In genomic region chr5:138336952-138337684, GRCh38 we compare ENCODE assay signal across 8 cellular contexts. TPM values are rescaled to one million over a fixed set of nuclear protein-coding genes. Genes with fewer than 3 reads are reported as not detected.
DNase-seq lines count a peak whose midpoint lies in the region; ATAC-seq and TF ChIP-seq lines count a peak whose summit lies in the region.

No MANE protein-coding gene starts in this region.

- H3K4me3 ChIP-seq in HL-60 (replicated peaks; ENCODE audit: insufficient read depth, low read length) (peak overlapping the region; percentile 68), SK-N-MC (peak overlapping the region; percentile 87)

- DNase-seq in DMS53 treated with DMSO at 0.1 percent for 48 hours (lab: John Stamatoyannopoulos, UW; ENCODE audit: unreplicated experiment) (peak; percentile 89), HL-60 (ENCODE audit: low read depth in 1 of 2, low spot score in 1 of 2) (peak; percentile 61 to 75), SK-N-MC (ENCODE audit: low read depth, low spot score) (no peak), left lobe of liver (ENCODE audit: low spot score) (no peak), hepatic stellate cell (ENCODE audit: low spot score) (no peak)
- no peak for DNase-seq in stimulated activated naive CD8-positive, alpha-beta T cell treated with anti-CD3 and anti-CD28 coated beads, Interleukin-15, amount 100 ng/mL, for 72 hours

- no peaks in the 10 kb centered on the region for H3K9me3 ChIP-seq in SK-N-MC (ENCODE audit: low read depth, low read length)

- H3K4me3 Mint-ChIP-seq in dendritic cell treated with granulocyte-macrophage colony-stimulating factor and Interleukin-4, amounts not matched to agents 40 ng/mL and 50 ng/mL, for 4 days, result peak overlapping the region; percentile 84
- peak overlapping the region; percentile 87 to 97 for H3K4me3 Mint-ChIP-seq in stimulated activated naive CD8-positive, alpha-beta T cell treated with anti-CD3 and anti-CD28 coated beads, Interleukin-15, amount 100 ng/mL, for 72 hours

- H3K27me3 Mint-ChIP-seq in dendritic cell treated with granulocyte-macrophage colony-stimulating factor and Interleukin-4, amounts not matched to agents 40 ng/mL and 50 ng/mL, for 4 days, result no peaks in the 10 kb centered on the region
- H3K27me3 Mint-ChIP-seq in stimulated activated naive CD8-positive, alpha-beta T cell treated with anti-CD3 and anti-CD28 coated beads, Interleukin-15, amount 100 ng/mL, for 72 hours, result no peaks in the 10 kb centered on the region

- peaks cover 13% of the 10 kb centered on the region for H3K36me3 Mint-ChIP-seq in dendritic cell treated with granulocyte-macrophage colony-stimulating factor and Interleukin-4, amounts not matched to agents 40 ng/mL and 50 ng/mL, for 4 days (ENCODE audit: low read depth)

- H3K36me3 ChIP-seq in SK-N-MC (ENCODE audit: insufficient read depth, low read length), result peaks cover 9% of the 10 kb centered on the region; the same call in 1 of the 2 replicates

- H3K27ac ChIP-seq in HL-60 (replicated peaks) (peak overlapping the region; percentile 100), SK-N-MC (peak overlapping the region; percentile 95)

- intact Hi-C loops in dendritic cell treated with granulocyte-macrophage colony-stimulating factor and Interleukin-4, amounts not matched to agents 40 ng/mL and 50 ng/mL, for 4 days (cut with micrococcal nuclease), result loop anchor here (1.0 kb wide), 1 partner anchor 15 kb away; the partner anchor contains the start of gene KDM3B

- TF ChIP-seq CTCF in HL-60 (IDR thresholded peaks at IDR 0.05; ENCODE audit: insufficient read depth, low read length), result no peak

- H3K27ac Mint-ChIP-seq in dendritic cell treated with granulocyte-macrophage colony-stimulating factor and Interleukin-4, amounts not matched to agents 40 ng/mL and 50 ng/mL, for 4 days, result peak overlapping the region; percentile 100
- H3K27ac Mint-ChIP-seq in stimulated activated naive CD8-positive, alpha-beta T cell treated with anti-CD3 and anti-CD28 coated beads, Interleukin-15, amount 100 ng/mL, for 72 hours, result peak overlapping the region; percentile 96 to 100

- H3K9ac ChIP-seq in SK-N-MC (ENCODE audit: insufficient read length), result peak overlapping the region; percentile 98

- H3K4me1 Mint-ChIP-seq in dendritic cell treated with granulocyte-macrophage colony-stimulating factor and Interleukin-4, amounts not matched to agents 40 ng/mL and 50 ng/mL, for 4 days (ENCODE audit: low read depth), result peaks cover 46% of the 10 kb centered on the region
- H3K4me1 Mint-ChIP-seq in stimulated activated naive CD8-positive, alpha-beta T cell treated with anti-CD3 and anti-CD28 coated beads, Interleukin-15, amount 100 ng/mL, for 72 hours, result peaks cover 57% of the 10 kb centered on the region

- no peaks in the 10 kb centered on the region for H3K9me3 Mint-ChIP-seq in dendritic cell treated with granulocyte-macrophage colony-stimulating factor and Interleukin-4, amounts not matched to agents 40 ng/mL and 50 ng/mL, for 4 days
- no peaks in the 10 kb centered on the region for H3K9me3 Mint-ChIP-seq in stimulated activated naive CD8-positive, alpha-beta T cell treated with anti-CD3 and anti-CD28 coated beads, Interleukin-15, amount 100 ng/mL, for 72 hours

- ATAC-seq in GM21367 (IDR thresholded peaks at IDR 0.05; ENCODE audit: unreplicated experiment), result peak; percentile 8
- ATAC-seq in left lobe of liver, result peak; percentile 42
- peak; percentile 43 for ATAC-seq in stimulated activated naive CD8-positive, alpha-beta T cell treated with anti-CD3 and anti-CD28 coated beads, Interleukin-15, amount 100 ng/mL, for 72 hours

- no peaks in the 10 kb centered on the region for H3K27me3 ChIP-seq in HL-60 (ENCODE audit: insufficient read depth, poor library complexity, severe bottlenecking)

RNA-seq across cellular contexts. Expression of gene FAM53C, which starts 0.9 kb away (rescaled TPM):
- total RNA-seq in left lobe of liver, result 10.4 TPM

RNA-seq across cellular contexts. Expression of gene CDC25C, which starts 5.5 kb away (rescaled TPM):
- not detected for total RNA-seq in left lobe of liver

RNA-seq across cellular contexts. Expression of gene KDM3B, which starts 15.4 kb away (rescaled TPM):
- 16.3 TPM for total RNA-seq in left lobe of liver

Comparison
In these comparisons a context has a peak if more than half of its experiments do, and no peak if none do; other contexts are left out.
1. DNase-seq: peak in DMS53 treated with DMSO at 0.1 percent for 48 hours (single experiment) and HL-60 (2 of 2); none in SK-N-MC (single experiment), left lobe of liver (single experiment), stimulated activated naive CD8-positive, alpha-beta T cell treated with anti-CD3 and anti-CD28 coated beads, Interleukin-15, amount 100 ng/mL, for 72 hours (0 of 2) and hepatic stellate cell (single experiment).
2. Peak in every context shown above with its lines, with median percentiles within 50 percentile points of each other: ATAC-seq.